9 cellular contexts compared by ENCODE assay signal in the genomic region with DNA sequence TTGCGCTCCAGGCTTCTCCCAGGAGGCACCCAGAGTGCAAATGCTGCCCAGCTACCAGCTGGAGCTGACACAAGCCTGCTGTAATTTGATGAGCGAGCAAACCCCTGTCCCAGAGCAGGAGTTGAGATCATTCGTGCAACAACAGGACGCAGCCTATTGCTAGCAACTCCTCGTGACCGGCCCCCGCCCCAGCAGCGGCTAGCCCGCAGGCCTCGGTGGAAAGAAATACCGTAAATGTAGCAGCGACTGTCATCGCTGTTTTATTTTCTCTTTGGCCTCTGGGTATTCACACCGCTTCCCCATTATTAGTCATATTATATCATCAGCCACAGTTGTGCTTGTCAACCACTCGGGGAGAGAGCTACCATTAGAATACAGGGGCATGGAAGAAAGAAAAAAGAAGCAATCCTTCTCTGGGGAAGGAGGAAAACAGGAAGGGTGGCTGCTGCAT. TPM values are rescaled to one million over a fixed set of nuclear protein-coding genes. Genes with fewer than 3 reads are reported as not detected.
DNase-seq lines count a peak whose midpoint lies in the region; ATAC-seq, FAIRE-seq and TF ChIP-seq lines count a peak whose summit lies in the region.
"Had no signal": no experiment of that assay in that cellular context is flagged by ENCODE, and none has a peak within 500 bp of the region (broad histone marks: within the 10 kb centered on the region; RNA-seq: fewer than 3 reads in every experiment).

No MANE protein-coding gene starts in this region.

- 72 to 77% methylated on average over 15 of the region's 15 CpGs for WGBS in pancreas, 2 donors

- peaks cover 3% of the 10 kb centered on the region for H3K9me3 Mint-ChIP-seq in progenitor cell of endocrine pancreas (ENCODE audit: low read depth)

- H3K9me3 ChIP-seq in SJSA1 (replicated peaks) (no peaks in the 10 kb centered on the region), pancreas (no peaks in the 10 kb centered on the region)

- TF ChIP-seq CTCF in pancreas (IDR thresholded peaks at IDR 0.05) (no peak), progenitor cell of endocrine pancreas (IDR thresholded peaks at IDR 0.05; ENCODE audit: unreplicated experiment) (no peak)

- H3K4me3 Mint-ChIP-seq in progenitor cell of endocrine pancreas (ENCODE audit: low read depth), result no peak overlapping the region

- H3K27ac ChIP-seq in SJSA1 (peak overlapping the region; percentile 58), pancreas (peak overlapping the region in 1 of 4 donors; percentile 8)

- no peaks in the 10 kb centered on the region for H3K36me3 Mint-ChIP-seq in progenitor cell of endocrine pancreas (ENCODE audit: insufficient read depth)

- H3K27me3 ChIP-seq in SJSA1 (replicated peaks) (no peaks in the 10 kb centered on the region), pancreas (no peaks in the 10 kb centered on the region)

- no peak overlapping the region for H3K27ac Mint-ChIP-seq in progenitor cell of endocrine pancreas

- no peaks in the 10 kb centered on the region for H3K36me3 ChIP-seq in SJSA1
- H3K36me3 ChIP-seq in pancreas, result no peaks in the 10 kb centered on the region

- peak; percentile 65 for DNase-seq in ELF-1 (ENCODE audit: low read depth, low spot score)
- peak; percentile 60 to 76 for DNase-seq in SJSA1 (ENCODE audit: low read depth in 1 of 2, low spot score in 2 of 2)
- peak; percentile 74 to 79 for DNase-seq in dermis microvascular lymphatic vessel endothelial cell (ENCODE audit: low read depth in 2 of 2)
- peak in 1 of 6 donors; percentile 43 for DNase-seq in pancreas
- DNase-seq in KG1 (lab: John Stamatoyannopoulos, UW), result no peak
- DNase-seq in progenitor cell of endocrine pancreas (ENCODE audit: low spot score, unreplicated experiment), result no peak
- no peak for DNase-seq in Ammon's horn (ENCODE audit: low spot score)

- H3K4me1 ChIP-seq in SJSA1 (replicated peaks) (peaks cover 46% of the 10 kb centered on the region), pancreas (no peaks in the 10 kb centered on the region)

- peaks cover 3% of the 10 kb centered on the region for H3K27me3 Mint-ChIP-seq in progenitor cell of endocrine pancreas

- no peaks in the 10 kb centered on the region for H3K4me1 Mint-ChIP-seq in progenitor cell of endocrine pancreas (ENCODE audit: low read depth)

- FAIRE-seq in pancreas (lab: Jason Lieb, UNC), result no peak
- FAIRE-seq: endothelial cell of umbilical vein had no signal

- intact Hi-C loops in pancreas (cut with DNase I), result no loop called here

- ATAC-seq in pancreas (peak in 3 of 4 donors; percentile 34 to 76 (median 54)), HG02798 (IDR thresholded peaks at IDR 0.05; ENCODE audit: poor library complexity, unreplicated experiment) (no peak)

- H3K4me3 ChIP-seq in SJSA1 (peak overlapping the region; percentile 2; the same call in 1 of the 2 replicates), pancreas (no peak overlapping the region)

RNA-seq across cellular contexts. Expression of a gene that starts 59.2 kb away (rescaled TPM):
- 192 and 302 TPM in 2 replicates for total RNA-seq in SJSA1 (2014; rRNA removed; shearing (Covaris generic))
- total RNA-seq in dermis microvascular lymphatic vessel endothelial cell (59.6 and 88.6 TPM in 2 replicates), pancreas (10 to 100 TPM; 59.7 to 75.1 (median 65.7) TPM), progenitor cell of endocrine pancreas (176 and 177 TPM in 2 replicates)
- polyA plus RNA-seq in pancreas, result 10 to 100 TPM; 19.1 to 50.5 TPM

Comparison
In these comparisons a context has a peak if more than half of its experiments do, and no peak if none do; other contexts are left out.
1. DNase-seq: peak in ELF-1 (single experiment), SJSA1 (2 of 2) and dermis microvascular lymphatic vessel endothelial cell (2 of 2); none in KG1 (single experiment), progenitor cell of endocrine pancreas (single experiment) and Ammon's horn (single experiment).